ENCODE assay signal across 29 cellular contexts in the genomic region with DNA sequence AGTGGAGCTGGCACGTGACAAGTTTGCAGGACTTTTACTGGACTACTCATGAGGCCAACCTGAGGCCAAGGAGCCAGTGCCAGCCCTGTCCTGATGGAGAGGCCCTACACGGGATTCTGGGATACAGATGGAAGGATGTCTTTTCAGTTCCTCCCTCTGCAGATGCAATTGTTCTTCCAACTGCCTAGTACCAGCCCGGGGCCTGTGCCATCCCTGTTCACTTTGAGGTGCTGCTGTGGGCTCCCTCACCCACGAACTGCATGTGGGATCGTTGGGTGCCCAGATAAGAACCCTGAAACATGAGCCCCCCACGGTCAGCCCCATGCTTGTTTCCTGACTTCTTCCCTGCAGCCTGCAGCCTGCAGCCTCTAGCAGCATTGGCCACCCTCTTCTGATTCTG. TPM values are rescaled to one million over a fixed set of nuclear protein-coding genes. Genes with fewer than 3 reads are reported as not detected.
A peak's percentile ranks its signal among the peaks of the same experiment; 100 is the strongest.
DNase-seq lines count a peak whose midpoint lies in the region; ATAC-seq, FAIRE-seq and TF ChIP-seq lines count a peak whose summit lies in the region.
"Had no signal": no experiment of that assay in that cellular context is flagged by ENCODE, and none has a peak within 500 bp of the region (broad histone marks: within the 10 kb centered on the region; RNA-seq: fewer than 3 reads in every experiment).

No MANE protein-coding gene starts in this region.

- DNase-seq in K562 (ENCODE audit: extremely low read depth in 1 of 4, low spot score in 3 of 4) (no peak), endodermal cell (no peak), posterior vena cava (ENCODE audit: low spot score) (peak; percentile 66), HUDEP-2 (lab: John Stamatoyannopoulos, UW; ENCODE audit: unreplicated experiment in 76 of 76) (no peak), mesothelial cell of epicardium (ENCODE audit: low spot score in 2 of 2, unreplicated experiment in 2 of 2) (no peak), GM13977 (ENCODE audit: low spot score) (no peak)
- DNase-seq: 8988T; ACHN; BE2C; C1 segment of cervical spinal cord; CD4-positive, alpha-beta memory T cell; CD4-positive, CD25-positive, alpha-beta regulatory T cell; CD8-positive, alpha-beta memory T cell; COR-L47; DMS 273 treated with DMSO at 0.1 percent for 48 hours; DMS153; DMS53; DMS79; DND-41; EL; GDM1 had no signal

- H3K9me2 ChIP-seq in neural cell (ENCODE audit: insufficient read depth, low read length): no peaks in the 10 kb centered on the region

- H3K4me1 ChIP-seq in K562 (replicated peaks in 1 of 2; ENCODE audit: control insufficient read depth in 2 of 2, insufficient read depth in 2 of 2, low read length in 2 of 2) (peaks cover 9 to 15% of the 10 kb centered on the region in 2 experiments), endodermal cell (ENCODE audit: control insufficient read depth, insufficient read depth, low read length) (peaks cover 12% of the 10 kb centered on the region)
- H3K4me1 ChIP-seq: BLaER1 had no signal

- H3K36me3 ChIP-seq in K562 (ENCODE audit: control insufficient read depth, insufficient read depth, low read length): no peaks in the 10 kb centered on the region
- no peaks in the 10 kb centered on the region for H3K36me3 ChIP-seq in endodermal cell (ENCODE audit: control insufficient read depth, insufficient read depth, low read length)
- no peaks in the 10 kb centered on the region for H3K36me3 ChIP-seq in neural cell (ENCODE audit: insufficient read depth, low read length)
- H3K36me3 ChIP-seq: BE2C, BLaER1 had no signal

- TF ChIP-seq RAD21 in K562 (CRISPR knock-in tag; conservative IDR thresholded peaks at IDR 0.05 in 1 of 2, IDR thresholded peaks at IDR 0.05 in 1 of 2) (no peak), neural cell (conservative IDR thresholded peaks at IDR 0.05) (no peak)

- H3K36me3 Mint-ChIP-seq in endodermal cell (ENCODE audit: low read depth): no peaks in the 10 kb centered on the region
- H3K36me3 Mint-ChIP-seq in mesothelial cell of epicardium: no peaks in the 10 kb centered on the region
- H3K36me3 Mint-ChIP-seq: CD14-positive monocyte; CD4-positive, alpha-beta memory T cell; CD4-positive, CD25-positive, alpha-beta regulatory T cell; CD8-positive, alpha-beta memory T cell had no signal

- no peak for TF ChIP-seq EP300 in K562 (IDR thresholded peaks at IDR 0.05; ENCODE audit: low read length)
- no peak for TF ChIP-seq EP300 in neural cell (conservative IDR thresholded peaks at IDR 0.05; ENCODE audit: poor library complexity, severe bottlenecking)

- H3K4me1 Mint-ChIP-seq in endodermal cell (peaks cover 26% of the 10 kb centered on the region), mesothelial cell of epicardium (peaks cover 31% of the 10 kb centered on the region)
- H3K4me1 Mint-ChIP-seq: CD14-positive monocyte; CD4-positive, alpha-beta memory T cell; CD4-positive, CD25-positive, alpha-beta regulatory T cell; CD8-positive, alpha-beta memory T cell had no signal

- in situ Hi-C loops in K562 (cut with MboI): no loop called here
- in situ Hi-C loops in GM13977 (cut with MboI; ENCODE audit: low pct_unique_long_range_greater_than_20kb, low sequenced_read_pairs, unreplicated experiment): no loop called here

- TF ChIP-seq CTCF in K562 (IDR thresholded peaks at IDR 0.05 in 2 of 3, conservative IDR thresholded peaks at IDR 0.05 in 1 of 3; ENCODE audit: insufficient read depth in 2 of 3, low read depth in 1 of 3, low read length in 3 of 3) (no peak), endodermal cell (conservative IDR thresholded peaks at IDR 0.05) (no peak), neural cell (IDR thresholded peaks at IDR 0.05; ENCODE audit: poor library complexity, severe bottlenecking) (no peak), mesothelial cell of epicardium (IDR thresholded peaks at IDR 0.05; ENCODE audit: unreplicated experiment) (no peak), GM13977 (IDR thresholded peaks at IDR 0.05; ENCODE audit: extremely low read depth, insufficient read depth, missing control alignments) (no peak)

- H3K27me3 ChIP-seq in K562 (ENCODE audit: control insufficient read depth in 2 of 2, insufficient read depth in 2 of 2, low read length in 2 of 2) (no peaks in the 10 kb centered on the region), endodermal cell (ENCODE audit: control insufficient read depth, insufficient read depth, low read length, poor library complexity, severe bottlenecking) (no peaks in the 10 kb centered on the region), neural cell (ENCODE audit: insufficient read depth, low read depth, low read length) (no peaks in the 10 kb centered on the region)
- H3K27me3 ChIP-seq: BE2C, BLaER1 had no signal

- H3K27ac ChIP-seq in K562 (ENCODE audit: extremely low read depth, low read depth, low read length) (no peak overlapping the region), endodermal cell (ENCODE audit: low read depth, low read length) (no peak overlapping the region), neural cell (ENCODE audit: low read length) (peak overlapping the region; percentile 43)
- H3K27ac ChIP-seq: BLaER1 had no signal

- ATAC-seq in K562: no peak
- ATAC-seq in HG02588 (IDR thresholded peaks at IDR 0.05; ENCODE audit: unreplicated experiment): no peak

- H3K9me3 Mint-ChIP-seq in endodermal cell (peaks cover 9% of the 10 kb centered on the region), mesothelial cell of epicardium (peaks cover 13% of the 10 kb centered on the region)
- H3K9me3 Mint-ChIP-seq: CD4-positive, alpha-beta memory T cell; CD4-positive, CD25-positive, alpha-beta regulatory T cell; CD8-positive, alpha-beta memory T cell had no signal

- H3K4me3 ChIP-seq in K562: no peak overlapping the region
- H3K4me3 ChIP-seq in endodermal cell (ENCODE audit: low read length): peak overlapping the region; percentile 51
- H3K4me3 ChIP-seq in neural cell (ENCODE audit: low read length): no peak overlapping the region
- H3K4me3 ChIP-seq: BLaER1, GM12878 had no signal

- H3K9me3 ChIP-seq in K562 (replicated peaks; ENCODE audit: control insufficient read depth, insufficient read depth, low read depth, low read length) (no peaks in the 10 kb centered on the region), endodermal cell (ENCODE audit: control insufficient read depth, low read length) (peaks cover 13% of the 10 kb centered on the region), neural cell (ENCODE audit: low read length) (no peaks in the 10 kb centered on the region)
- H3K9me3 ChIP-seq: BE2C had no signal

- H3K79me2 ChIP-seq in K562 (ENCODE audit: control insufficient read depth, insufficient read depth, low read length) (no peaks in the 10 kb centered on the region), neural cell (replicated peaks; ENCODE audit: insufficient read depth, low read length) (no peaks in the 10 kb centered on the region)

- H3K9me1 ChIP-seq in K562 (ENCODE audit: control insufficient read depth, insufficient read depth, low read length): no peaks in the 10 kb centered on the region

- FAIRE-seq in K562 (lab: Jason Lieb, UNC): no peak
- FAIRE-seq: A204.1, GM12878, GM12892, GM19239 had no signal

- CTCF ChIA-PET in K562 (lab: Yijun Ruan, JAX; ENCODE audit: low intra/inter-chr PET ratio): no interaction called here

- no TSS peak for BruUV-seq in K562 (replicated peaks; lab: Mats Ljungman, UMichigan)

- intact Hi-C loops in K562 (cut with micrococcal nuclease): no loop called here
- intact Hi-C loops in posterior vena cava (cut with DNase I): no loop called here

- 15% methylated on average over 6 of the region's 6 CpGs for WGBS in K562 (ENCODE audit: insufficient coverage, low coverage, missing lambda C conversion rate)
- WGBS in endodermal cell (ENCODE audit: insufficient coverage in 1 of 2, insufficient read length in 1 of 2), 2 experiments: 88 to 90% methylated on average over 4 to 6 of the region's 6 CpGs

- no peak overlapping the region for H3K4me3 Mint-ChIP-seq in endodermal cell
- H3K4me3 Mint-ChIP-seq in mesothelial cell of epicardium: no peak overlapping the region
- H3K4me3 Mint-ChIP-seq: CD14-positive monocyte; CD4-positive, alpha-beta memory T cell; CD4-positive, CD25-positive, alpha-beta regulatory T cell; CD8-positive, alpha-beta memory T cell had no signal

- no peak overlapping the region for H3K27ac Mint-ChIP-seq in endodermal cell
- no peak overlapping the region for H3K27ac Mint-ChIP-seq in mesothelial cell of epicardium
- H3K27ac Mint-ChIP-seq: CD14-positive monocyte; CD4-positive, alpha-beta memory T cell had no signal

- no peaks in the 10 kb centered on the region for H4K20me1 ChIP-seq in K562 (replicated peaks; ENCODE audit: control insufficient read depth, insufficient read depth, low read length)
- H4K20me1 ChIP-seq in neural cell (ENCODE audit: insufficient read depth): no peaks in the 10 kb centered on the region
- H4K20me1 ChIP-seq: BLaER1 had no signal

- H2AFZ ChIP-seq in K562 (ENCODE audit: low read depth, low read length): peak overlapping the region; percentile 5; the same call in 1 of the 2 replicates
- H2AFZ ChIP-seq in neural cell (ENCODE audit: low read depth, low read length): no peak overlapping the region

- H3K9ac ChIP-seq in K562 (ENCODE audit: insufficient read depth in 1 of 2, low read depth in 2 of 2, low read length in 2 of 2): no peak overlapping the region
- H3K9ac ChIP-seq in endodermal cell (ENCODE audit: extremely low read depth, low read length, poor library complexity, severe bottlenecking): no peak overlapping the region
- no peak overlapping the region for H3K9ac ChIP-seq in neural cell (ENCODE audit: low read length)
- H3K9ac ChIP-seq: BLaER1 had no signal

- no peak for TF ChIP-seq POLR2A in K562 (conservative IDR thresholded peaks at IDR 0.05)

- H3F3A ChIP-seq in neural cell (ENCODE audit: insufficient read depth, low read length, poor library complexity, severe bottlenecking): no peaks in the 10 kb centered on the region

- H3K4me2 ChIP-seq in K562 (ENCODE audit: insufficient read depth, low read length) (no peak overlapping the region), neural cell (ENCODE audit: low read length) (no peak overlapping the region)
- H3K4me2 ChIP-seq: BLaER1 had no signal

- peaks cover 2% of the 10 kb centered on the region for H3K27me3 Mint-ChIP-seq in endodermal cell (ENCODE audit: insufficient read depth)
- no peaks in the 10 kb centered on the region for H3K27me3 Mint-ChIP-seq in mesothelial cell of epicardium (ENCODE audit: low read depth)

- POLR2A ChIA-PET in K562 (lab: Yijun Ruan, JAX): no interaction called here

RNA-seq across cellular contexts. Expression of a gene that starts 25.3 kb away (rescaled TPM):
- 58.1 and 78.2 TPM in 2 replicates for total RNA-seq in K562 (2011; cell fraction: chromatin; rRNA removed; ENCODE audit: low replicate concordance)
- 57.9 and 60.0 TPM in 2 replicates for total RNA-seq in K562 (2011; cell fraction: nucleolus; rRNA removed)
- total RNA-seq in K562 (2011; cell fraction: nucleoplasm; rRNA removed): 87.9 and 89.5 TPM in 2 replicates
- total RNA-seq in K562 (2014; rRNA removed) (13.4 and 18.7 TPM in 2 replicates), K562 (2014; rRNA removed; fragmentation: Illumina TruSeq; extraction: Trizol) (23.2 and 31.2 TPM in 2 replicates), K562 (2015; rRNA removed; fragmentation: Illumina TruSeq; extraction: Trizol) (31.0 and 31.3 TPM in 2 replicates), K562 (2021) (45.1 and 46.0 TPM in 2 replicates), endodermal cell (100 to 1,000 TPM; 285 to 291 TPM), posterior vena cava (100 to 1,000 TPM; 199 to 230 TPM), mesothelial cell of epicardium (211 to 217 TPM (median 216 TPM) in 3 replicates)
- polyA plus RNA-seq in K562 (2011; rRNA removed) (139 and 167 TPM in 2 replicates), K562 (2014; fragmentation: Illumina TruSeq; extraction: Trizol) (53.9 and 64.5 TPM in 2 replicates), K562 (2014; fragmentation: Nextera tagmentation; extraction: Ambion mirVana) (100 to 1,000 TPM; 141 to 157 TPM), K562 (2014; rRNA removed) (50.1 and 64.3 TPM in 2 replicates), neural cell (81.7 and 84.0 TPM in 2 replicates)
- 50.0 and 148 TPM in 2 replicates for polyA plus RNA-seq in K562 (2011; cell fraction: cytosol; rRNA removed)
- polyA plus RNA-seq in K562 (2011; cell fraction: nucleus; rRNA removed): 31.2 and 52.6 TPM in 2 replicates
- 55.6 and 56.3 TPM in 2 replicates for polyA plus RNA-seq in K562 (2012)
- 76.5 and 97.3 TPM in 2 replicates for polyA minus RNA-seq in K562 (2011; rRNA and poly(A)+ RNA removed)
- 21.9 and 33.3 TPM in 2 replicates for polyA minus RNA-seq in K562 (2011; cell fraction: cytosol; rRNA and poly(A)+ RNA removed)
- 15.9 and 29.5 TPM in 2 replicates for polyA minus RNA-seq in K562 (2011; cell fraction: nucleus; rRNA and poly(A)+ RNA removed)
- polyA plus RNA-seq in endodermal cell (2013, experiment 1 of 2): 225 TPM
- polyA plus RNA-seq in endodermal cell (2013, experiment 2 of 2): 221 TPM
- 50.6 and 59.5 TPM in 2 replicates for polyA minus RNA-seq in neural cell
